In the genomic region with DNA sequence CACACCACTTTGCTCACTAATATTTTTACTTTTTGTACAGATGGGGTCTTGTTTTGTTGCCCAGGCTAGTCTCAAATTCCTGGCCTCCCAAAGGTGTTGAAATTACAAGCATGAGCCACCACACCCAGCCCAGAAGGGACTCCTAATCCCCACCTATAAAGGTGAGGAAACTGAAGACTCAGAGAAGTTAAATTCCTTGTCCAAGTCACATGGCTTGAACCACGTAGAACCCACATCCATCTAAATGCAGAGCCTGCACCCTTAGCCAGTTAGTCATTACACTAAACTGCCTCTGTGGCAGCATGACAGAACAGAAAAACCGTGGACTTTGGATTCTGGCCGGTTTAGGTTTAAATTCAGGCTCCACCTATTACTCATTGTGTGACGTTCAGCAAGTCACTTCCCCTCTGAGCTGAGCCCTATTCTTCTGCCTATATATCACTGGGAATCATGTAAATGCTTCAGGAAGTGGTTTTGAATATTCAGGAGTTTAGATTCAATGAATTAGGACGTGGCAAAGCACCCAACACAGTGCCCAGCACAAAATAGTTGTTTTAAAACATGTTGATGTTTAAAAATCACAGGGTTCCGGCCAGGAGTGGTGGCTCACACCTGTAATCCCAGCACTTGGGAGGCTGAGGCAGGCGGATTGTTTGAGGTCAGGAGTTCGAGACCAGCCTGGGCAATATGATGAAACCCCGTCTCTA, we compare ENCODE assay signal across 1 cellular context.
TF ChIP-seq lines count a peak whose summit lies in the region.

No MANE protein-coding gene starts in this region.

TF ChIP-seq in HepG2, 621 proteins besides CTCF, POLR2A, EP300 and RAD21 (continued from another document and continues in another):
- TF ChIP-seq, protein P1, sequence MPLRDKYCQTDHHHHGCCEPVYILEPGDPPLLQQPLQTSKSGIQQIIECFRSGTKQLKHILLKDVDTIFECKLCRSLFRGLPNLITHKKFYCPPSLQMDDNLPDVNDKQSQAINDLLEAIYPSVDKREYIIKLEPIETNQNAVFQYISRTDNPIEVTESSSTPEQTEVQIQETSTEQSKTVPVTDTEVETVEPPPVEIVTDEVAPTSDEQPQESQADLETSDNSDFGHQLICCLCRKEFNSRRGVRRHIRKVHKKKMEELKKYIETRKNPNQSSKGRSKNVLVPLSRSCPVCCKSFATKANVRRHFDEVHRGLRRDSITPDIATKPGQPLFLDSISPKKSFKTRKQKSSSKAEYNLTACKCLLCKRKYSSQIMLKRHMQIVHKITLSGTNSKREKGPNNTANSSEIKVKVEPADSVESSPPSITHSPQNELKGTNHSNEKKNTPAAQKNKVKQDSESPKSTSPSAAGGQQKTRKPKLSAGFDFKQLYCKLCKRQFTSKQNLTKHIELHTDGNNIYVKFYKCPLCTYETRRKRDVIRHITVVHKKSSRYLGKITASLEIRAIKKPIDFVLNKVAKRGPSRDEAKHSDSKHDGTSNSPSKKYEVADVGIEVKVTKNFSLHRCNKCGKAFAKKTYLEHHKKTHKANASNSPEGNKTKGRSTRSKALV (CRISPR knock-in tag; IDR thresholded peaks at IDR 0.05), result 0 out of 2 replicates have a peak, but pooled peaks have one; percentile 43
- TF ChIP-seq, protein P2, sequence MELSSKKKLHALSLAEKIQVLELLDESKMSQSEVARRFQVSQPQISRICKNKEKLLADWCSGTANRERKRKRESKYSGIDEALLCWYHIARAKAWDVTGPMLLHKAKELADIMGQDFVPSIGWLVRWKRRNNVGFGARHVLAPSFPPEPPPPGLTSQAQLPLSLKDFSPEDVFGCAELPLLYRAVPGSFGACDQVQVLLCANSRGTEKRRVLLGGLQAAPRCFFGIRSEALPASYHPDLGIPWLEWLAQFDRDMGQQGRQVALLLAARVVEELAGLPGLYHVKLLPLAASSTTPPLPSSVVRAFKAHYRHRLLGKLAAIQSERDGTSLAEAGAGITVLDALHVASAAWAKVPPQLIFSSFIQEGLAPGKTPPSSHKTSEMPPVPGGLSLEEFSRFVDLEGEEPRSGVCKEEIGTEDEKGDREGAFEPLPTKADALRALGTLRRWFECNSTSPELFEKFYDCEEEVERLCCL (CRISPR knock-in tag; IDR thresholded peaks at IDR 0.05; ENCODE audit: borderline replicate concordance), result no peak
- TF ChIP-seq, protein P3, sequence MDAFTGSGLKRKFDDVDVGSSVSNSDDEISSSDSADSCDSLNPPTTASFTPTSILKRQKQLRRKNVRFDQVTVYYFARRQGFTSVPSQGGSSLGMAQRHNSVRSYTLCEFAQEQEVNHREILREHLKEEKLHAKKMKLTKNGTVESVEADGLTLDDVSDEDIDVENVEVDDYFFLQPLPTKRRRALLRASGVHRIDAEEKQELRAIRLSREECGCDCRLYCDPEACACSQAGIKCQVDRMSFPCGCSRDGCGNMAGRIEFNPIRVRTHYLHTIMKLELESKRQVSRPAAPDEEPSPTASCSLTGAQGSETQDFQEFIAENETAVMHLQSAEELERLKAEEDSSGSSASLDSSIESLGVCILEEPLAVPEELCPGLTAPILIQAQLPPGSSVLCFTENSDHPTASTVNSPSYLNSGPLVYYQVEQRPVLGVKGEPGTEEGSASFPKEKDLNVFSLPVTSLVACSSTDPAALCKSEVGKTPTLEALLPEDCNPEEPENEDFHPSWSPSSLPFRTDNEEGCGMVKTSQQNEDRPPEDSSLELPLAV (CRISPR knock-in tag; conservative IDR thresholded peaks at IDR 0.05; ENCODE audit: low read depth), result no peak
- TF ChIP-seq ZNF703 (CRISPR knock-in tag; IDR thresholded peaks at IDR 0.05; ENCODE audit: borderline replicate concordance) (no peak), HDAC2 (CRISPR knock-in tag; IDR thresholded peaks at IDR 0.05) (peak; percentile 44; the same call in 1 of the 2 replicates), SNAPC2 (CRISPR knock-in tag; IDR thresholded peaks at IDR 0.05) (peak; percentile 42; the same call in 1 of the 2 replicates), MYC (CRISPR knock-in tag; IDR thresholded peaks at IDR 0.05; ENCODE audit: borderline replicate concordance) (0 out of 2 replicates have a peak, but pooled peaks have one; percentile 33), CREBL2 (CRISPR knock-in tag; IDR thresholded peaks at IDR 0.05; ENCODE audit: borderline replicate concordance) (no peak), RBAK (CRISPR knock-in tag; IDR thresholded peaks at IDR 0.05) (no peak), ZNF382 (CRISPR knock-in tag; IDR thresholded peaks at IDR 0.05; ENCODE audit: borderline replicate concordance) (no peak), RNF2 (conservative IDR thresholded peaks at IDR 0.05; ENCODE audit: low read depth) (no peak), ZNF878 (CRISPR knock-in tag; IDR thresholded peaks at IDR 0.05) (peak; percentile 76; the same call in 1 of the 2 replicates), ZNF460 (CRISPR knock-in tag; IDR thresholded peaks at IDR 0.05; ENCODE audit: borderline replicate concordance) (peak; percentile 83; the same call in 1 of the 2 replicates), PHF5A (CRISPR knock-in tag; IDR thresholded peaks at IDR 0.05; ENCODE audit: low read depth, unreplicated experiment) (no peak), AKAP8 (CRISPR knock-in tag; IDR thresholded peaks at IDR 0.05) (no peak), CHD2 (IDR thresholded peaks at IDR 0.05; ENCODE audit: low read depth, low read length) (no peak), PAWR (CRISPR knock-in tag; IDR thresholded peaks at IDR 0.05; ENCODE audit: borderline replicate concordance) (no peak), SP1 (IDR thresholded peaks at IDR 0.05) (no peak), SP1 (CRISPR knock-in tag; IDR thresholded peaks at IDR 0.05) (no peak), DNMT1 (CRISPR knock-in tag; IDR thresholded peaks at IDR 0.05) (no peak), XBP1 (CRISPR knock-in tag; IDR thresholded peaks at IDR 0.05) (no peak), HNF4G (IDR thresholded peaks at IDR 0.05; ENCODE audit: borderline replicate concordance, low read depth, low read length) (peak; percentile 88), HNF4G (CRISPR knock-in tag; IDR thresholded peaks at IDR 0.05; ENCODE audit: borderline replicate concordance, low read depth) (peak; percentile 78; the same call in 1 of the 2 replicates), TCF7L2 (IDR thresholded peaks at IDR 0.05; ENCODE audit: low read depth, low read length) (no peak), KDM3A (CRISPR knock-in tag; IDR thresholded peaks at IDR 0.05; ENCODE audit: low read depth) (no peak), ZNF850 (CRISPR knock-in tag; conservative IDR thresholded peaks at IDR 0.05) (no peak), MAFK (conservative IDR thresholded peaks at IDR 0.05 in 1 of 2, IDR thresholded peaks at IDR 0.05 in 1 of 2; ENCODE audit: low read length in 2 of 2) (peak; percentile 48 to 58; a peak in 2 of 4 replicates), NPAS2 (CRISPR knock-in tag; IDR thresholded peaks at IDR 0.05; ENCODE audit: borderline replicate concordance) (no peak), FOXO4 (CRISPR knock-in tag; conservative IDR thresholded peaks at IDR 0.05) (no peak), KMT2A (CRISPR knock-in tag; IDR thresholded peaks at IDR 0.05) (no peak), ZNF44 (CRISPR knock-in tag; IDR thresholded peaks at IDR 0.05) (no peak), ZNF652 (CRISPR knock-in tag; IDR thresholded peaks at IDR 0.05; ENCODE audit: borderline replicate concordance, low read depth) (no peak), MEIS1 (CRISPR knock-in tag; IDR thresholded peaks at IDR 0.05; ENCODE audit: borderline replicate concordance) (no peak), KLF6 (CRISPR knock-in tag; IDR thresholded peaks at IDR 0.05) (no peak), ZNF83 (CRISPR knock-in tag; IDR thresholded peaks at IDR 0.05; ENCODE audit: borderline replicate concordance) (no peak), ZFY (CRISPR knock-in tag; IDR thresholded peaks at IDR 0.05) (0 out of 2 replicates have a peak, but pooled peaks have one; percentile 29), DPF2 (CRISPR knock-in tag; IDR thresholded peaks at IDR 0.05; ENCODE audit: borderline replicate concordance, low read depth) (no peak), ZNF260 (CRISPR knock-in tag; IDR thresholded peaks at IDR 0.05; ENCODE audit: borderline replicate concordance, low read depth) (no peak), ATF1 (CRISPR knock-in tag; IDR thresholded peaks at IDR 0.05) (peak; percentile 78), ISL2 (CRISPR knock-in tag; IDR thresholded peaks at IDR 0.05) (peak; percentile 57; the same call in 1 of the 2 replicates), ZBTB38 (CRISPR knock-in tag; IDR thresholded peaks at IDR 0.05) (no peak), ATF5 (CRISPR knock-in tag; IDR thresholded peaks at IDR 0.05; ENCODE audit: low read depth) (no peak), ZNF678 (CRISPR knock-in tag; IDR thresholded peaks at IDR 0.05) (no peak), CBX5 (CRISPR knock-in tag; IDR thresholded peaks at IDR 0.05; ENCODE audit: borderline replicate concordance) (no peak), BRF2 (CRISPR knock-in tag; IDR thresholded peaks at IDR 0.05) (no peak), SP2 (CRISPR knock-in tag; IDR thresholded peaks at IDR 0.05) (no peak)
- TF ChIP-seq, protein P4, sequence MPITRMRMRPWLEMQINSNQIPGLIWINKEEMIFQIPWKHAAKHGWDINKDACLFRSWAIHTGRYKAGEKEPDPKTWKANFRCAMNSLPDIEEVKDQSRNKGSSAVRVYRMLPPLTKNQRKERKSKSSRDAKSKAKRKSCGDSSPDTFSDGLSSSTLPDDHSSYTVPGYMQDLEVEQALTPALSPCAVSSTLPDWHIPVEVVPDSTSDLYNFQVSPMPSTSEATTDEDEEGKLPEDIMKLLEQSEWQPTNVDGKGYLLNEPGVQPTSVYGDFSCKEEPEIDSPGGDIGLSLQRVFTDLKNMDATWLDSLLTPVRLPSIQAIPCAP (CRISPR knock-in tag; IDR thresholded peaks at IDR 0.05; ENCODE audit: low read depth), result no peak
- TF ChIP-seq, protein P5, sequence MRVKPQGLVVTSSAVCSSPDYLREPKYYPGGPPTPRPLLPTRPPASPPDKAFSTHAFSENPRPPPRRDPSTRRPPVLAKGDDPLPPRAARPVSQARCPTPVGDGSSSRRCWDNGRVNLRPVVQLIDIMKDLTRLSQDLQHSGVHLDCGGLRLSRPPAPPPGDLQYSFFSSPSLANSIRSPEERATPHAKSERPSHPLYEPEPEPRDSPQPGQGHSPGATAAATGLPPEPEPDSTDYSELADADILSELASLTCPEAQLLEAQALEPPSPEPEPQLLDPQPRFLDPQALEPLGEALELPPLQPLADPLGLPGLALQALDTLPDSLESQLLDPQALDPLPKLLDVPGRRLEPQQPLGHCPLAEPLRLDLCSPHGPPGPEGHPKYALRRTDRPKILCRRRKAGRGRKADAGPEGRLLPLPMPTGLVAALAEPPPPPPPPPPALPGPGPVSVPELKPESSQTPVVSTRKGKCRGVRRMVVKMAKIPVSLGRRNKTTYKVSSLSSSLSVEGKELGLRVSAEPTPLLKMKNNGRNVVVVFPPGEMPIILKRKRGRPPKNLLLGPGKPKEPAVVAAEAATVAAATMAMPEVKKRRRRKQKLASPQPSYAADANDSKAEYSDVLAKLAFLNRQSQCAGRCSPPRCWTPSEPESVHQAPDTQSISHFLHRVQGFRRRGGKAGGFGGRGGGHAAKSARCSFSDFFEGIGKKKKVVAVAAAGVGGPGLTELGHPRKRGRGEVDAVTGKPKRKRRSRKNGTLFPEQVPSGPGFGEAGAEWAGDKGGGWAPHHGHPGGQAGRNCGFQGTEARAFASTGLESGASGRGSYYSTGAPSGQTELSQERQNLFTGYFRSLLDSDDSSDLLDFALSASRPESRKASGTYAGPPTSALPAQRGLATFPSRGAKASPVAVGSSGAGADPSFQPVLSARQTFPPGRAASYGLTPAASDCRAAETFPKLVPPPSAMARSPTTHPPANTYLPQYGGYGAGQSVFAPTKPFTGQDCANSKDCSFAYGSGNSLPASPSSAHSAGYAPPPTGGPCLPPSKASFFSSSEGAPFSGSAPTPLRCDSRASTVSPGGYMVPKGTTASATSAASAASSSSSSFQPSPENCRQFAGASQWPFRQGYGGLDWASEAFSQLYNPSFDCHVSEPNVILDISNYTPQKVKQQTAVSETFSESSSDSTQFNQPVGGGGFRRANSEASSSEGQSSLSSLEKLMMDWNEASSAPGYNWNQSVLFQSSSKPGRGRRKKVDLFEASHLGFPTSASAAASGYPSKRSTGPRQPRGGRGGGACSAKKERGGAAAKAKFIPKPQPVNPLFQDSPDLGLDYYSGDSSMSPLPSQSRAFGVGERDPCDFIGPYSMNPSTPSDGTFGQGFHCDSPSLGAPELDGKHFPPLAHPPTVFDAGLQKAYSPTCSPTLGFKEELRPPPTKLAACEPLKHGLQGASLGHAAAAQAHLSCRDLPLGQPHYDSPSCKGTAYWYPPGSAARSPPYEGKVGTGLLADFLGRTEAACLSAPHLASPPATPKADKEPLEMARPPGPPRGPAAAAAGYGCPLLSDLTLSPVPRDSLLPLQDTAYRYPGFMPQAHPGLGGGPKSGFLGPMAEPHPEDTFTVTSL (CRISPR knock-in tag; IDR thresholded peaks at IDR 0.05; ENCODE audit: borderline replicate concordance), result no peak
- TF ChIP-seq, protein P6, sequence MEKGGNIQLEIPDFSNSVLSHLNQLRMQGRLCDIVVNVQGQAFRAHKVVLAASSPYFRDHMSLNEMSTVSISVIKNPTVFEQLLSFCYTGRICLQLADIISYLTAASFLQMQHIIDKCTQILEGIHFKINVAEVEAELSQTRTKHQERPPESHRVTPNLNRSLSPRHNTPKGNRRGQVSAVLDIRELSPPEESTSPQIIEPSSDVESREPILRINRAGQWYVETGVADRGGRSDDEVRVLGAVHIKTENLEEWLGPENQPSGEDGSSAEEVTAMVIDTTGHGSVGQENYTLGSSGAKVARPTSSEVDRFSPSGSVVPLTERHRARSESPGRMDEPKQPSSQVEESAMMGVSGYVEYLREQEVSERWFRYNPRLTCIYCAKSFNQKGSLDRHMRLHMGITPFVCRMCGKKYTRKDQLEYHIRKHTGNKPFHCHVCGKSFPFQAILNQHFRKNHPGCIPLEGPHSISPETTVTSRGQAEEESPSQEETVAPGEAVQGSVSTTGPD (CRISPR knock-in tag; IDR thresholded peaks at IDR 0.05), result no peak
